Comparison of ENCODE assay signal across 1 cellular context in genomic region chrX:41381685-41382084, GRCh38.
A peak's percentile ranks its signal among the peaks of the same experiment; 100 is the strongest.
TF ChIP-seq lines count a peak whose summit lies in the region.

No MANE protein-coding gene starts in this region.

TF ChIP-seq in HepG2, 621 proteins besides CTCF, POLR2A, EP300 and RAD21 (continued from another document and continues in another):
- TF ChIP-seq ZSCAN20 (CRISPR knock-in tag; IDR thresholded peaks at IDR 0.05; ENCODE audit: borderline replicate concordance): no peak
- no peak for TF ChIP-seq PLRG1 (conservative IDR thresholded peaks at IDR 0.05)
- TF ChIP-seq SMYD3 (CRISPR knock-in tag; IDR thresholded peaks at IDR 0.05): no peak
- TF ChIP-seq ZNF275 (CRISPR knock-in tag; IDR thresholded peaks at IDR 0.05; ENCODE audit: borderline replicate concordance): no peak
- TF ChIP-seq ZNF225 (CRISPR knock-in tag; IDR thresholded peaks at IDR 0.05): no peak
- TF ChIP-seq ZNF772 (CRISPR knock-in tag; IDR thresholded peaks at IDR 0.05): no peak
- TF ChIP-seq ZUFSP (CRISPR knock-in tag; IDR thresholded peaks at IDR 0.05; ENCODE audit: borderline replicate concordance): no peak
- TF ChIP-seq PATZ1 (CRISPR knock-in tag; IDR thresholded peaks at IDR 0.05): peak; percentile 84
- peak; percentile 62; the same call in 1 of the 2 replicates for TF ChIP-seq JUN (CRISPR knock-in tag; IDR thresholded peaks at IDR 0.05)
- no peak for TF ChIP-seq IRF1 (CRISPR knock-in tag; IDR thresholded peaks at IDR 0.05; ENCODE audit: low read depth)
- no peak for TF ChIP-seq ZNF713 (CRISPR knock-in tag; IDR thresholded peaks at IDR 0.05)
- no peak for TF ChIP-seq THYN1 (CRISPR knock-in tag; IDR thresholded peaks at IDR 0.05; ENCODE audit: borderline replicate concordance, low read depth)
- TF ChIP-seq STAT6 (CRISPR knock-in tag; IDR thresholded peaks at IDR 0.05; ENCODE audit: borderline replicate concordance): no peak
- TF ChIP-seq ZNF792 (CRISPR knock-in tag; IDR thresholded peaks at IDR 0.05): no peak
- no peak for TF ChIP-seq SPEN (CRISPR knock-in tag; IDR thresholded peaks at IDR 0.05; ENCODE audit: low read depth)
- TF ChIP-seq ZMYM2 (CRISPR knock-in tag; IDR thresholded peaks at IDR 0.05): peak; percentile 79
- TF ChIP-seq GMEB1 (CRISPR knock-in tag; IDR thresholded peaks at IDR 0.05; ENCODE audit: borderline replicate concordance): no peak
- TF ChIP-seq RXRA (CRISPR knock-in tag; IDR thresholded peaks at IDR 0.05): peak; percentile 83; the same call in 1 of the 2 replicates
- no peak for TF ChIP-seq BCL3 (CRISPR knock-in tag; IDR thresholded peaks at IDR 0.05)
- TF ChIP-seq MED8 (CRISPR knock-in tag; IDR thresholded peaks at IDR 0.05; ENCODE audit: insufficient replicate concordance): no peak
- TF ChIP-seq E2F1 (CRISPR knock-in tag; IDR thresholded peaks at IDR 0.05): no peak
- no peak for TF ChIP-seq AKNA (CRISPR knock-in tag; IDR thresholded peaks at IDR 0.05; ENCODE audit: borderline replicate concordance)
- no peak for TF ChIP-seq FOXP1 (IDR thresholded peaks at IDR 0.05)
- peak; percentile 58 for TF ChIP-seq FOXP1 (CRISPR knock-in tag; IDR thresholded peaks at IDR 0.05)
- TF ChIP-seq ZHX1 (CRISPR knock-in tag; IDR thresholded peaks at IDR 0.05; ENCODE audit: low read depth): no peak
- TF ChIP-seq THAP8 (CRISPR knock-in tag; IDR thresholded peaks at IDR 0.05; ENCODE audit: borderline replicate concordance): no peak
- TF ChIP-seq FOXK1 (CRISPR knock-in tag; IDR thresholded peaks at IDR 0.05; ENCODE audit: borderline replicate concordance, low read depth): no peak
- peak; percentile 63 for TF ChIP-seq BCL6 (CRISPR knock-in tag; IDR thresholded peaks at IDR 0.05)
- no peak for TF ChIP-seq ZNF256 (CRISPR knock-in tag; conservative IDR thresholded peaks at IDR 0.05)
- no peak for TF ChIP-seq NFYB (CRISPR knock-in tag; IDR thresholded peaks at IDR 0.05)
- no peak for TF ChIP-seq AKAP8 (CRISPR knock-in tag; IDR thresholded peaks at IDR 0.05)
- no peak for TF ChIP-seq ZNF18 (CRISPR knock-in tag; IDR thresholded peaks at IDR 0.05; ENCODE audit: insufficient replicate concordance)
